30 cellular contexts compared by ENCODE assay signal in genomic region chr2:104904889-104905288, GRCh38. TPM values are rescaled to one million over a fixed set of nuclear protein-coding genes. Genes with fewer than 3 reads are reported as not detected.
"Had no signal": no experiment of that assay in that cellular context is flagged by ENCODE, and none has a peak within 500 bp of the region (broad histone marks: within the 10 kb centered on the region; RNA-seq: fewer than 3 reads in every experiment).

No MANE protein-coding gene starts in this region.

- DNase-seq: heart left ventricle; hypothalamus; islet precursor cell; left cardiac atrium; left lung; lower lobe of right lung; mammary epithelial cell; mesenchymal stem cell; naive B cell; natural killer cell; ovary; stimulated activated CD4-positive, alpha-beta T cell treated with anti-CD3 and anti-CD28 coated beads, Interleukin-1b, Interleukin-23, amount 100 ng/mL, for 48 hours; stimulated activated CD4-positive, alpha-beta T cell treated with anti-CD3 and anti-CD28 coated beads, Interleukin-2, amount 100 ng/mL, for 48 hours; stimulated activated CD4-positive, alpha-beta T cell treated with anti-CD3 and anti-CD28 coated beads, Interleukin-4, amount 100 ng/mL, for 4 hours; stimulated activated CD8-positive, alpha-beta memory T cell treated with anti-CD3 and anti-CD28 coated beads, Interleukin-4, amount 100 ng/mL, for 48 hours; stimulated activated naive CD4-positive, alpha-beta T cell treated with Interleukin-2 at 50 U/mL for 16 hours; stimulated activated naive CD8-positive, alpha-beta T cell treated with anti-CD3 and anti-CD28 coated beads, Interleukin-15, amount 100 ng/mL, for 72 hours; substantia nigra; uterus had no signal

- H3K4me3 Mint-ChIP-seq: naive B cell; natural killer cell; stimulated activated memory B cell treated with anti-CD40 and anti-IgM and Interleukin-4, amounts not matched to agents 10 μg/mL and 1 μg/mL and 100 μg/mL, for 72 hours; stimulated activated naive CD8-positive, alpha-beta T cell treated with anti-CD3 and anti-CD28 coated beads, Interleukin-15, amount 100 ng/mL, for 72 hours; type B pancreatic cell had no signal

- H3K9me3 Mint-ChIP-seq: natural killer cell; stimulated activated memory B cell treated with anti-CD40 and anti-IgM and Interleukin-4, amounts not matched to agents 10 μg/mL and 1 μg/mL and 100 μg/mL, for 72 hours; stimulated activated naive CD8-positive, alpha-beta T cell treated with anti-CD3 and anti-CD28 coated beads, Interleukin-15, amount 100 ng/mL, for 72 hours; type B pancreatic cell had no signal

- H3K36me3 Mint-ChIP-seq: naive B cell; natural killer cell; stimulated activated memory B cell treated with anti-CD40 and anti-IgM and Interleukin-4, amounts not matched to agents 10 μg/mL and 1 μg/mL and 100 μg/mL, for 72 hours; type B pancreatic cell had no signal

- H3K4me3 ChIP-seq: heart left ventricle, left lung, lower lobe of right lung, ovary, right atrium auricular region, smooth muscle cell, tibial nerve, uterus had no signal

- H3K4me1 Mint-ChIP-seq: naive B cell; natural killer cell; stimulated activated memory B cell treated with anti-CD40 and anti-IgM and Interleukin-4, amounts not matched to agents 10 μg/mL and 1 μg/mL and 100 μg/mL, for 72 hours; stimulated activated naive CD8-positive, alpha-beta T cell treated with anti-CD3 and anti-CD28 coated beads, Interleukin-15, amount 100 ng/mL, for 72 hours had no signal

- H3K9me3 ChIP-seq: heart left ventricle, left lung, lower lobe of right lung, ovary, right atrium auricular region, tibial nerve, uterus had no signal

- H3K27ac ChIP-seq: heart left ventricle, left lung, lower lobe of right lung, ovary, right atrium auricular region, tibial nerve, uterus had no signal

- H3K4me1 ChIP-seq: heart left ventricle, left lung, lower lobe of right lung, right atrium auricular region, tibial nerve, uterus had no signal

- H3K36me3 ChIP-seq: heart left ventricle, left lung, lower lobe of right lung, ovary, right atrium auricular region, tibial nerve, uterus had no signal

- H3K27me3 ChIP-seq: left lung, ovary, right atrium auricular region, tibial nerve had no signal

- ATAC-seq: heart left ventricle; left cardiac atrium; left lung; lower lobe of right lung; natural killer cell; sciatic nerve; stimulated activated memory B cell treated with anti-CD40 and anti-IgM and Interleukin-4, amounts not matched to agents 10 μg/mL and 1 μg/mL and 100 μg/mL, for 72 hours; stimulated activated naive CD8-positive, alpha-beta T cell treated with anti-CD3 and anti-CD28 coated beads, Interleukin-15, amount 100 ng/mL, for 72 hours had no signal

- H3K4me2 ChIP-seq: smooth muscle cell had no signal

RNA-seq across cellular contexts. Expression of gene POU3F3, which starts 51.0 kb away (rescaled TPM):
- total RNA-seq: left lung, liver, lower lobe of right lung, mammary epithelial cell, natural killer cell, omental fat pad, progenitor cell of endocrine pancreas, pulmonary artery endothelial cell, sciatic nerve, smooth muscle cell, tibial nerve, ureter had no signal
